In genomic region chr1:223394242-223394641, GRCh38 we compare ENCODE assay signal across 23 cellular contexts. TPM values are rescaled to one million over a fixed set of nuclear protein-coding genes. Genes with fewer than 3 reads are reported as not detected.
DNase-seq lines count a peak whose midpoint lies in the region; ATAC-seq, FAIRE-seq and TF ChIP-seq lines count a peak whose summit lies in the region.
"Had no signal": no experiment of that assay in that cellular context is flagged by ENCODE, and none has a peak within 500 bp of the region (broad histone marks: within the 10 kb centered on the region; RNA-seq: fewer than 3 reads in every experiment).

No MANE protein-coding gene starts in this region.

- H3K27me3 ChIP-seq in PC-9 (ENCODE audit: insufficient read depth, low read depth) (peaks cover 24% of the 10 kb centered on the region), H1 (replicated peaks in 1 of 4; ENCODE audit: control insufficient read depth in 3 of 4, extremely low read depth in 1 of 4, insufficient read depth in 3 of 4, low read length in 3 of 4) (peaks cover 0 to 29% (median 19%) of the 10 kb centered on the region in 4 experiments; a peak in 5 of 7 replicates), upper lobe of right lung (peaks cover 27% of the 10 kb centered on the region)
- H3K27me3 ChIP-seq: BLaER1 had no signal

- no peaks in the 10 kb centered on the region for H4K20me1 ChIP-seq in PC-9 (ENCODE audit: insufficient read depth)
- no peaks in the 10 kb centered on the region for H4K20me1 ChIP-seq in H1 (replicated peaks in 1 of 2; ENCODE audit: control insufficient read depth in 1 of 2, insufficient read depth in 2 of 2, low read length in 2 of 2)
- H4K20me1 ChIP-seq: BLaER1 had no signal

- no peaks in the 10 kb centered on the region for H3K79me1 ChIP-seq in H1 (ENCODE audit: low read depth, low read length)

- no peaks in the 10 kb centered on the region for H3F3A ChIP-seq in PC-9 (ENCODE audit: insufficient read depth, low read depth)

- TF ChIP-seq POLR2A in H1 (IDR thresholded peaks at IDR 0.05; ENCODE audit: control extremely low read depth in 1 of 2, low read depth in 2 of 2, low read length in 2 of 2): no peak

- ATAC-seq in upper lobe of right lung (peak; percentile 8), mucosa of descending colon (no peak)

- no peak overlapping the region for H3K14ac ChIP-seq in H1 (ENCODE audit: insufficient read length)

- no peak overlapping the region for H3K18ac ChIP-seq in H1 (ENCODE audit: extremely low read depth, low read length)

- no peak overlapping the region for H2BK12ac ChIP-seq in H1 (ENCODE audit: low read depth, low read length)

- H3K4me1 ChIP-seq in PC-9 (replicated peaks; ENCODE audit: insufficient read depth): peaks cover 17% of the 10 kb centered on the region; the same call in 1 of the 2 replicates
- H3K4me1 ChIP-seq in H1 (replicated peaks in 1 of 4; ENCODE audit: control insufficient read depth in 3 of 4, insufficient read depth in 4 of 4, low read length in 3 of 4): peaks cover 0 to 5% (median under 1%) of the 10 kb centered on the region in 4 experiments; a peak in 3 of 7 replicates
- H3K4me1 ChIP-seq in upper lobe of right lung: no peaks in the 10 kb centered on the region
- H3K4me1 ChIP-seq in mucosa of descending colon (ENCODE audit: low read depth): no peaks in the 10 kb centered on the region
- H3K4me1 ChIP-seq: BLaER1 had no signal

- DNase-seq in ELF-1 (ENCODE audit: low read depth, low spot score): peak; percentile 3
- DNase-seq in PC-9: no peak
- no peak for DNase-seq in H1 (ENCODE audit: low read depth in 1 of 2, low spot score in 2 of 2)
- no peak for DNase-seq in upper lobe of right lung
- no peak for DNase-seq in HTR-8/SVneo (ENCODE audit: insufficient read length, low spot score)
- DNase-seq in DMS 273 (lab: John Stamatoyannopoulos, UW; ENCODE audit: unreplicated experiment): no peak
- DNase-seq in mucosa of descending colon: no peak
- DNase-seq: CD4-positive, alpha-beta T cell; GF-D8; HFFc6; KBM-7; NCI-H1092; NCI-H1436; NCI-H1930; NCI-H226; NCI-H510A treated with DMSO at 0.1 percent for 48 hours; NCI-H748 treated with DMSO at 0.1 percent for 48 hours had no signal

- CTCF ChIA-PET in PC-9 (lab: Charles Lee): no interaction called here
- CTCF ChIA-PET in H1 (lab: Charles Lee; ENCODE audit: partially characterized antibody): interaction anchor here (1.3 to 1.6 kb wide), 3 partner anchors 138 to 261 kb away, joined by 3 to 4 read pairs (median 3); no protein-coding TSS in a partner anchor

- no peak overlapping the region for H2AK5ac ChIP-seq in H1 (ENCODE audit: low read depth, low read length)

- H3K27ac ChIP-seq in PC-9 (no peak overlapping the region), H1 (ENCODE audit: low read depth, low read length) (no peak overlapping the region), upper lobe of right lung (no peak overlapping the region)
- H3K27ac ChIP-seq: BLaER1, SJSA1 had no signal

- no peak overlapping the region for H3K4ac ChIP-seq in H1 (replicated peaks; ENCODE audit: insufficient read length, low read depth, low read length)

- TF ChIP-seq EP300 in H1 (IDR thresholded peaks at IDR 0.05; ENCODE audit: borderline replicate concordance in 1 of 2, low read depth in 2 of 2, low read length in 2 of 2): no peak

- H3K4me3 ChIP-seq in PC-9 (no peak overlapping the region), H1 (ENCODE audit: extremely low read depth in 1 of 4, insufficient read depth in 2 of 4, low read depth in 3 of 4, low read length in 4 of 4) (no peak overlapping the region), upper lobe of right lung (no peak overlapping the region), mucosa of descending colon (no peak overlapping the region)
- H3K4me3 ChIP-seq: BLaER1 had no signal

- FAIRE-seq in H1 (lab: Jason Lieb, UNC) (no peak), HTR-8/SVneo (lab: Jason Lieb, UNC) (no peak)
- FAIRE-seq: GM19239, H54, HepG2, RCC 7860 had no signal

- no peaks in the 10 kb centered on the region for H3K36me3 ChIP-seq in PC-9 (ENCODE audit: low read depth)
- no peaks in the 10 kb centered on the region for H3K36me3 ChIP-seq in H1 (ENCODE audit: control insufficient read depth in 2 of 4, insufficient read depth in 4 of 4, low read length in 3 of 4)
- H3K36me3 ChIP-seq in upper lobe of right lung: no peaks in the 10 kb centered on the region
- no peaks in the 10 kb centered on the region for H3K36me3 ChIP-seq in mucosa of descending colon (ENCODE audit: low read depth)
- H3K36me3 ChIP-seq: BLaER1, SJSA1 had no signal

- H2AFZ ChIP-seq in PC-9: no peak overlapping the region
- peak overlapping the region; percentile 36; the same call in 1 of the 2 replicates for H2AFZ ChIP-seq in H1 (ENCODE audit: low read length)

- BruUV-seq in PC-9 (replicated peaks; lab: Mats Ljungman, UMichigan): no TSS peak

- 94% methylated on average over 27 of the region's 27 CpGs; no CpG with 5 or more reads in 1 of the 2 experiments for WGBS in H1 (ENCODE audit: extremely low coverage in 1 of 2, insufficient coverage in 1 of 2, insufficient read length in 1 of 2, insufficient replicate concordance in 2 of 2, low coverage in 1 of 2, low lambda C conversion rate in 2 of 2, missing lambda C conversion rate in 1 of 2), 2 experiments

- no peak overlapping the region for H2BK20ac ChIP-seq in H1 (ENCODE audit: low read length)

- POLR2A ChIA-PET in PC-9 (lab: Charles Lee; ENCODE audit: unreplicated experiment) (interaction anchor here (0.6 kb wide), 1 partner anchor 42 kb away, joined by 9 read pairs; no protein-coding TSS in a partner anchor), H1 (lab: Charles Lee; ENCODE audit: partially characterized antibody) (no interaction called here)

- TF ChIP-seq CTCF in PC-9 (conservative IDR thresholded peaks at IDR 0.05) (no peak), H1 (IDR thresholded peaks at IDR 0.05; ENCODE audit: control extremely low read depth in 1 of 3, insufficient read depth in 1 of 3, low read depth in 1 of 3, low read length in 3 of 3) (no peak), upper lobe of right lung (IDR thresholded peaks at IDR 0.05) (no peak), mucosa of descending colon (IDR thresholded peaks at IDR 0.05) (no peak)

- no peak overlapping the region for H3K9ac ChIP-seq in H1 (replicated peaks in 1 of 4; ENCODE audit: extremely low read depth in 1 of 4, low read depth in 3 of 4, low read length in 3 of 4)
- H3K9ac ChIP-seq: BLaER1 had no signal

- no peak overlapping the region for H4K5ac ChIP-seq in H1 (ENCODE audit: insufficient read length, low read depth, low read length)

- H3K56ac ChIP-seq in H1 (replicated peaks; ENCODE audit: insufficient read length, low read depth, low read length): no peak overlapping the region

- H2BK5ac ChIP-seq in H1 (ENCODE audit: low read depth, low read length): no peak overlapping the region

- H3K79me2 ChIP-seq in PC-9 (ENCODE audit: low read depth) (no peaks in the 10 kb centered on the region), H1 (ENCODE audit: control insufficient read depth in 1 of 2, insufficient read depth in 2 of 2, low read length in 2 of 2) (no peaks in the 10 kb centered on the region)

- no peak overlapping the region for H2BK120ac ChIP-seq in H1 (replicated peaks; ENCODE audit: low read depth, low read length)

- H4K91ac ChIP-seq in H1 (replicated peaks; ENCODE audit: insufficient read length, low read length): no peak overlapping the region

- H3K23ac ChIP-seq in H1 (ENCODE audit: insufficient read length): no peak overlapping the region

- intact Hi-C loops in PC-9 (cut with micrococcal nuclease; ENCODE audit: unreplicated experiment) (no loop called here), upper lobe of right lung (cut with DNase I) (no loop called here), mucosa of descending colon (cut with DNase I, micrococcal nuclease) (no loop called here)

- H3K4me2 ChIP-seq in PC-9 (peak overlapping the region; percentile 81; the same call in 1 of the 2 replicates), H1 (ENCODE audit: insufficient read depth in 1 of 2, low read depth in 2 of 2, low read length in 2 of 2) (peak overlapping the region in 1 of 2 experiments; percentile 50; a peak in 1 of 4 replicates)
- H3K4me2 ChIP-seq: BLaER1 had no signal

- H3K9me3 ChIP-seq in PC-9 (ENCODE audit: insufficient read depth, low read depth): no peaks in the 10 kb centered on the region
- H3K9me3 ChIP-seq in H1 (ENCODE audit: insufficient read depth in 2 of 2, low read depth in 1 of 2, low read length in 1 of 2): peaks cover 0 to 10% of the 10 kb centered on the region in 2 experiments; a peak in 1 of 4 replicates
- no peaks in the 10 kb centered on the region for H3K9me3 ChIP-seq in upper lobe of right lung
- H3K9me3 ChIP-seq in mucosa of descending colon: no peaks in the 10 kb centered on the region

- peak overlapping the region; percentile 36; the same call in 1 of the 2 replicates for H4K8ac ChIP-seq in H1 (ENCODE audit: extremely low read depth, insufficient read depth, low read length)

- TF ChIP-seq RAD21 in H1 (IDR thresholded peaks at IDR 0.05 in 1 of 2, conservative IDR thresholded peaks at IDR 0.05 in 1 of 2; ENCODE audit: low read depth in 2 of 2, low read length in 2 of 2): no peak

- H3K9me2 ChIP-seq in PC-9 (ENCODE audit: insufficient read depth): no peaks in the 10 kb centered on the region

- no peak overlapping the region for H2BK15ac ChIP-seq in H1 (ENCODE audit: low read length)

- H3K23me2 ChIP-seq in H1 (ENCODE audit: low read depth, low read length): no peaks in the 10 kb centered on the region

RNA-seq across cellular contexts. Expression of gene CCDC185, which starts 1.0 kb away (rescaled TPM):
- not detected in 2 replicates for total RNA-seq in PC-9 (2021)
- not detected in 2 replicates for total RNA-seq in H1 (2021; fragmentation: NEBNext Ultra II Directional; extraction: Animal tissue kit (Norgen Biotek cat#: 25700))
- 0.06 TPM in 1 of 2 replicates, not detected in the other for polyA plus RNA-seq in H1 (2011; rRNA removed)
- polyA plus RNA-seq in H1 (2011; cell fraction: cytosol; rRNA removed): 0.03 TPM
- polyA plus RNA-seq in H1 (2011; cell fraction: nucleus; rRNA removed): not detected
- polyA plus RNA-seq in H1 (2012, experiment 1 of 2): not detected in 4 replicates
- polyA plus RNA-seq in H1 (2012, experiment 2 of 2): not detected
- polyA plus RNA-seq in H1 (2013, experiment 1 of 2): 0.02 TPM
- not detected for polyA plus RNA-seq in H1 (2013, experiment 2 of 2)
- 0.12 TPM in 1 of 2 replicates, not detected in the other for polyA minus RNA-seq in H1 (2011; rRNA and poly(A)+ RNA removed)
- not detected for polyA minus RNA-seq in H1 (2011; cell fraction: cytosol; rRNA and poly(A)+ RNA removed)
- not detected for polyA minus RNA-seq in H1 (2011; cell fraction: nucleus; rRNA and poly(A)+ RNA removed)
- total RNA-seq in upper lobe of right lung: not detected
- not detected for total RNA-seq in mucosa of descending colon
- total RNA-seq: CD4-positive, alpha-beta T cell; HepG2; HFFc6; SJSA1 had no signal
- polyA plus RNA-seq: HepG2 had no signal

RNA-seq across cellular contexts. Expression of gene SUSD4, which starts 30.3 kb away (rescaled TPM):
- total RNA-seq in PC-9 (2021) (2.0 and 3.2 TPM in 2 replicates), upper lobe of right lung (2.2 TPM), mucosa of descending colon (under 1 TPM; 0.43 to 0.79 (median 0.77) TPM)
- total RNA-seq in H1 (2021; fragmentation: NEBNext Ultra II Directional; extraction: Animal tissue kit (Norgen Biotek cat#: 25700)): 3.2 and 3.9 TPM in 2 replicates
- polyA plus RNA-seq in H1 (2011; rRNA removed): 5.2 and 6.6 TPM in 2 replicates
- polyA plus RNA-seq in H1 (2011; cell fraction: cytosol; rRNA removed): 6.2 TPM
- polyA plus RNA-seq in H1 (2011; cell fraction: nucleus; rRNA removed): 23.0 TPM
- polyA plus RNA-seq in H1 (2012, experiment 1 of 2): 2.3 to 3.2 TPM (median 2.6 TPM) in 4 replicates
- 1.5 TPM for polyA plus RNA-seq in H1 (2012, experiment 2 of 2)
- polyA plus RNA-seq in H1 (2013, experiment 1 of 2): 1.8 TPM
- polyA plus RNA-seq in H1 (2013, experiment 2 of 2): 1.8 TPM
- polyA minus RNA-seq in H1 (2011; rRNA and poly(A)+ RNA removed): 5.1 and 7.6 TPM in 2 replicates
- 2.3 TPM for polyA minus RNA-seq in H1 (2011; cell fraction: cytosol; rRNA and poly(A)+ RNA removed)
- polyA minus RNA-seq in H1 (2011; cell fraction: nucleus; rRNA and poly(A)+ RNA removed): 10.9 TPM
- total RNA-seq: HepG2 had no signal
- polyA plus RNA-seq: HepG2 had no signal
